ENCODE assay signal across 9 cellular contexts in genomic region chr3:139735191-139735590, GRCh38. TPM values are rescaled to one million over a fixed set of nuclear protein-coding genes. Genes with fewer than 3 reads are reported as not detected.
"Had no signal": no experiment of that assay in that cellular context is flagged by ENCODE, and none has a peak within 500 bp of the region (broad histone marks: within the 10 kb centered on the region; RNA-seq: fewer than 3 reads in every experiment).

No MANE protein-coding gene starts in this region.

- ATAC-seq: GM12878 had no signal

- H3K4me3 ChIP-seq: GM12878 had no signal

- DNase-seq: GDM1, GF-D8 had no signal

- FAIRE-seq: G401.6, GM12878, GM12891, GM12892, GM18507, GM19239 had no signal

RNA-seq across cellular contexts. Expression of gene NMNAT3, which starts 57.4 kb away (rescaled TPM):
- total RNA-seq: G401 had no signal
